In genomic region chr12:121713257-121714155, GRCh38 we compare ENCODE assay signal across 8 cellular contexts. TPM values are rescaled to one million over a fixed set of nuclear protein-coding genes. Genes with fewer than 3 reads are reported as not detected.
DNase-seq lines count a peak whose midpoint lies in the region; ATAC-seq, FAIRE-seq and TF ChIP-seq lines count a peak whose summit lies in the region.

No MANE protein-coding gene starts in this region.

- peak overlapping the region; percentile 92 for H3K4me3 Mint-ChIP-seq in CD8-positive, alpha-beta T cell

- peaks cover 31% of the 10 kb centered on the region for H3K4me1 Mint-ChIP-seq in CD8-positive, alpha-beta T cell (ENCODE audit: low read depth)

- 10% methylated on average over 19 of the region's 20 CpGs for WGBS in K562 (ENCODE audit: insufficient coverage, low coverage, missing lambda C conversion rate)

- H3K36me3 ChIP-seq in CD8-positive, alpha-beta T cell (ENCODE audit: insufficient read depth, low read length): no peaks in the 10 kb centered on the region
- no peaks in the 10 kb centered on the region for H3K36me3 ChIP-seq in KMS-11 (ENCODE audit: insufficient read depth)
- peaks cover 25% of the 10 kb centered on the region for H3K36me3 ChIP-seq in K562 (ENCODE audit: control insufficient read depth, insufficient read depth, low read length)
- no peaks in the 10 kb centered on the region for H3K36me3 ChIP-seq in thoracic aorta

- no peak for DNase-seq in CD8-positive, alpha-beta T cell
- DNase-seq in K562 (ENCODE audit: extremely low read depth in 1 of 4, low spot score in 3 of 4) (peak; percentile 29 to 63 (median 48)), left kidney (ENCODE audit: low read depth, low spot score) (peak; percentile 46), thoracic aorta (ENCODE audit: low spot score) (no peak), occipital lobe (lab: John Stamatoyannopoulos, UW) (no peak), NCI-H1105 treated with DMSO at 0.1 percent for 48 hours (lab: John Stamatoyannopoulos, UW) (no peak)

- peak overlapping the region; percentile 30; the same call in 1 of the 2 replicates for H3K9ac ChIP-seq in KMS-11
- peak overlapping the region; percentile 49 to 94 for H3K9ac ChIP-seq in K562 (ENCODE audit: insufficient read depth in 1 of 2, low read depth in 2 of 2, low read length in 2 of 2)

- H3K79me2 ChIP-seq in KMS-11 (ENCODE audit: insufficient read depth, low read depth) (no peaks in the 10 kb centered on the region), K562 (ENCODE audit: control insufficient read depth, insufficient read depth, low read length) (peaks cover 51% of the 10 kb centered on the region)

- H3K4me3 ChIP-seq in CD8-positive, alpha-beta T cell (ENCODE audit: low read depth, low read length): peak overlapping the region; percentile 100
- H3K4me3 ChIP-seq in KMS-11 (IDR thresholded peaks at IDR 0.05; ENCODE audit: insufficient read depth, low read depth, low read length) (no peak overlapping the region), K562 (peak overlapping the region; percentile 96), thoracic aorta (peak overlapping the region; percentile 82)

- no peaks in the 10 kb centered on the region for H3K9me3 ChIP-seq in CD8-positive, alpha-beta T cell (ENCODE audit: low read length)
- H3K9me3 ChIP-seq in K562 (replicated peaks; ENCODE audit: control insufficient read depth, insufficient read depth, low read depth, low read length): no peaks in the 10 kb centered on the region
- H3K9me3 ChIP-seq in thoracic aorta: no peaks in the 10 kb centered on the region

- H3K9me1 ChIP-seq in K562 (ENCODE audit: control insufficient read depth, insufficient read depth, low read length): peaks cover 3% of the 10 kb centered on the region

- H3K27ac Mint-ChIP-seq in CD8-positive, alpha-beta T cell: peak overlapping the region; percentile 37

- TSS peak; percentile 52 for BruUV-seq in K562 (replicated peaks; lab: Mats Ljungman, UMichigan)

- no peak for TF ChIP-seq POLR2A in K562 (conservative IDR thresholded peaks at IDR 0.05)

- FAIRE-seq in K562 (lab: Jason Lieb, UNC): no peak

- no peak for TF ChIP-seq EP300 in K562 (IDR thresholded peaks at IDR 0.05; ENCODE audit: low read length)

- intact Hi-C loops in CD8-positive, alpha-beta T cell (cut with DNase I, micrococcal nuclease): loop anchor here (2.0 to 10.0 kb wide), 4 partner anchors 27 to 814 kb away; partner anchors contain the start of genes ANAPC5 (in 1 of the 2), KNTC1 (in 1 of the 2), PSMD9 (in 1 of the 2) and RSRC2 (in 1 of the 2)
- intact Hi-C loops in K562 (cut with micrococcal nuclease): loop anchor here (2.0 kb wide), 1 partner anchor 25 kb away; no protein-coding TSS in a partner anchor

- no peaks in the 10 kb centered on the region for H3K27me3 Mint-ChIP-seq in CD8-positive, alpha-beta T cell (ENCODE audit: low read depth)

- peaks cover 17% of the 10 kb centered on the region for H3K4me1 ChIP-seq in CD8-positive, alpha-beta T cell (ENCODE audit: insufficient read depth, low read length)
- peaks cover 6% of the 10 kb centered on the region for H3K4me1 ChIP-seq in KMS-11 (ENCODE audit: low read depth, poor library complexity, severe bottlenecking)
- peaks cover 30 to 33% of the 10 kb centered on the region in 2 experiments for H3K4me1 ChIP-seq in K562 (replicated peaks in 1 of 2; ENCODE audit: control insufficient read depth in 2 of 2, insufficient read depth in 2 of 2, low read length in 2 of 2)
- peaks cover 8 to 24% of the 10 kb centered on the region in 2 donors for H3K4me1 ChIP-seq in thoracic aorta (ENCODE audit: control insufficient read depth in 1 of 2, low read depth in 2 of 2)

- no peak overlapping the region for H3K27ac ChIP-seq in CD8-positive, alpha-beta T cell (ENCODE audit: low read depth, low read length)
- H3K27ac ChIP-seq in KMS-11 (no peak overlapping the region), K562 (ENCODE audit: extremely low read depth, low read depth, low read length) (peak overlapping the region; percentile 78), thoracic aorta (peak overlapping the region; percentile 8 to 44)

- peaks cover 8% of the 10 kb centered on the region for H3K36me3 Mint-ChIP-seq in CD8-positive, alpha-beta T cell

- no peaks in the 10 kb centered on the region for H3K9me3 Mint-ChIP-seq in CD8-positive, alpha-beta T cell

- in situ Hi-C loops in K562 (cut with MboI): no loop called here

- CTCF ChIA-PET in CD8-positive, alpha-beta T cell (lab: Charles Lee): interaction anchor here (1.4 to 2.3 kb wide), 3 partner anchors 60 to 80 kb away, joined by 5 to 14 read pairs (median 8); partner anchors contain the start of gene RHOF
- CTCF ChIA-PET in K562 (lab: Yijun Ruan, JAX; ENCODE audit: low intra/inter-chr PET ratio): no interaction called here

- POLR2A ChIA-PET in CD8-positive, alpha-beta T cell (lab: Charles Lee): interaction anchor here (1.0 to 3.3 kb wide), 8 partner anchors 43 to 513 kb away, joined by 4 to 27 read pairs (median 10); partner anchors contain the start of genes DIABLO and PSMD9
- POLR2A ChIA-PET in K562 (lab: Yijun Ruan, JAX): interaction anchor here (0.6 to 2.2 kb wide), 5 partner anchors 27 to 784 kb away, joined by 3 to 11 read pairs (median 10); no protein-coding TSS in a partner anchor

- H2AFZ ChIP-seq in KMS-11 (ENCODE audit: low read depth) (peak overlapping the region; percentile 88), K562 (ENCODE audit: low read depth, low read length) (peak overlapping the region; percentile 92)

- H4K20me1 ChIP-seq in KMS-11 (ENCODE audit: insufficient read depth) (no peaks in the 10 kb centered on the region), K562 (replicated peaks; ENCODE audit: control insufficient read depth, insufficient read depth, low read length) (0 out of 2 replicates have a peak, but pooled peaks cover 3% of the 10 kb centered on the region)

- TF ChIP-seq RAD21 in K562 (CRISPR knock-in tag; conservative IDR thresholded peaks at IDR 0.05 in 1 of 2, IDR thresholded peaks at IDR 0.05 in 1 of 2): no peak

- no peak for TF ChIP-seq CTCF in CD8-positive, alpha-beta T cell (IDR thresholded peaks at IDR 0.05)
- TF ChIP-seq CTCF in KMS-11 (conservative IDR thresholded peaks at IDR 0.05; ENCODE audit: low read depth, low read length) (no peak), K562 (IDR thresholded peaks at IDR 0.05 in 2 of 3, conservative IDR thresholded peaks at IDR 0.05 in 1 of 3; ENCODE audit: insufficient read depth in 2 of 3, low read depth in 1 of 3, low read length in 3 of 3) (no peak), thoracic aorta (IDR thresholded peaks at IDR 0.05) (no peak)

- H3K27me3 ChIP-seq in CD8-positive, alpha-beta T cell (ENCODE audit: insufficient read depth, low read length): no peaks in the 10 kb centered on the region
- no peaks in the 10 kb centered on the region for H3K27me3 ChIP-seq in KMS-11 (ENCODE audit: insufficient read depth, low read depth)
- no peaks in the 10 kb centered on the region for H3K27me3 ChIP-seq in K562 (ENCODE audit: control insufficient read depth in 2 of 2, insufficient read depth in 2 of 2, low read length in 2 of 2)
- H3K27me3 ChIP-seq in thoracic aorta (replicated peaks; ENCODE audit: insufficient read depth): no peaks in the 10 kb centered on the region

- ATAC-seq in CD8-positive, alpha-beta T cell: no peak
- ATAC-seq in K562 (peak; percentile 54), thoracic aorta (ENCODE audit: insufficient number of reproducible peaks, low FRiP score, low read depth) (no peak), GM21526 (IDR thresholded peaks at IDR 0.05; ENCODE audit: low FRiP score, unreplicated experiment) (no peak)

- peak overlapping the region; percentile 57 for H3K4me2 ChIP-seq in KMS-11
- H3K4me2 ChIP-seq in K562 (ENCODE audit: insufficient read depth, low read length): peak overlapping the region; percentile 91

RNA-seq across cellular contexts. Expression of gene TMEM120B, which starts 1.0 kb away (rescaled TPM):
- 1 to 10 TPM; 6.4 to 7.3 TPM for total RNA-seq in CD8-positive, alpha-beta T cell
- total RNA-seq in K562 (2011; cell fraction: chromatin; rRNA removed; ENCODE audit: low replicate concordance): 35.7 and 82.7 TPM in 2 replicates
- 44.5 and 46.5 TPM in 2 replicates for total RNA-seq in K562 (2011; cell fraction: nucleolus; rRNA removed)
- 44.1 and 47.5 TPM in 2 replicates for total RNA-seq in K562 (2011; cell fraction: nucleoplasm; rRNA removed)
- total RNA-seq in K562 (2014; rRNA removed) (9.0 and 11.2 TPM in 2 replicates), K562 (2014; rRNA removed; fragmentation: Illumina TruSeq; extraction: Trizol) (4.7 and 7.4 TPM in 2 replicates), K562 (2015; rRNA removed; fragmentation: Illumina TruSeq; extraction: Trizol) (6.5 and 7.0 TPM in 2 replicates), K562 (2021) (17.0 and 18.6 TPM in 2 replicates), thoracic aorta (1 to 10 TPM; 7.3 to 8.8 TPM), occipital lobe (13.7 TPM)
- polyA plus RNA-seq in K562 (2011; rRNA removed) (7.2 and 11.4 TPM in 2 replicates), K562 (2014; fragmentation: Illumina TruSeq; extraction: Trizol) (10.1 and 11.4 TPM in 2 replicates), K562 (2014; fragmentation: Nextera tagmentation; extraction: Ambion mirVana) (1 to 10 TPM; 1.7 to 3.8 TPM), K562 (2014; rRNA removed) (12.2 and 18.5 TPM in 2 replicates)
- 10.3 and 15.3 TPM in 2 replicates for polyA plus RNA-seq in K562 (2011; cell fraction: cytosol; rRNA removed)
- polyA plus RNA-seq in K562 (2011; cell fraction: nucleus; rRNA removed): 28.6 and 45.5 TPM in 2 replicates
- 6.7 and 14.1 TPM in 2 replicates for polyA plus RNA-seq in K562 (2012)
- 13.6 and 16.5 TPM in 2 replicates for polyA minus RNA-seq in K562 (2011; rRNA and poly(A)+ RNA removed)
- 7.0 and 11.8 TPM in 2 replicates for polyA minus RNA-seq in K562 (2011; cell fraction: cytosol; rRNA and poly(A)+ RNA removed)
- polyA minus RNA-seq in K562 (2011; cell fraction: nucleus; rRNA and poly(A)+ RNA removed): 8.1 and 13.1 TPM in 2 replicates

RNA-seq across cellular contexts. Expression of gene MORN3, which starts 44.1 kb away (rescaled TPM):
- total RNA-seq in CD8-positive, alpha-beta T cell: 1 to 10 TPM; 6.7 to 7.5 TPM
- 0.14 and 0.25 TPM in 2 replicates for total RNA-seq in K562 (2011; cell fraction: chromatin; rRNA removed; ENCODE audit: low replicate concordance)
- 0.17 TPM in 1 of 2 replicates, not detected in the other for total RNA-seq in K562 (2011; cell fraction: nucleolus; rRNA removed)
- total RNA-seq in K562 (2011; cell fraction: nucleoplasm; rRNA removed): 0.31 TPM in 1 of 2 replicates, not detected in the other
- 0.09 and 0.12 TPM in 2 replicates for total RNA-seq in K562 (2014; rRNA removed)
- total RNA-seq in K562 (2014; rRNA removed; fragmentation: Illumina TruSeq; extraction: Trizol): 0.22 and 0.26 TPM in 2 replicates
- 0.11 TPM in 2 replicates for total RNA-seq in K562 (2015; rRNA removed; fragmentation: Illumina TruSeq; extraction: Trizol)
- 0.22 TPM in 2 replicates for total RNA-seq in K562 (2021)
- 0.20 and 0.28 TPM in 2 replicates for polyA plus RNA-seq in K562 (2011; rRNA removed)
- polyA plus RNA-seq in K562 (2011; cell fraction: cytosol; rRNA removed): 0.32 and 0.39 TPM in 2 replicates
- 0.07 and 0.29 TPM in 2 replicates for polyA plus RNA-seq in K562 (2011; cell fraction: nucleus; rRNA removed)
- polyA plus RNA-seq in K562 (2012): 0.18 and 0.25 TPM in 2 replicates
- 0.19 and 0.32 TPM in 2 replicates for polyA plus RNA-seq in K562 (2014; fragmentation: Illumina TruSeq; extraction: Trizol)
- under 1 TPM; 0.25 to 0.27 TPM for polyA plus RNA-seq in K562 (2014; fragmentation: Nextera tagmentation; extraction: Ambion mirVana)
- 0.12 and 0.15 TPM in 2 replicates for polyA plus RNA-seq in K562 (2014; rRNA removed)
- 0.11 TPM in 1 of 2 replicates, not detected in the other for polyA minus RNA-seq in K562 (2011; rRNA and poly(A)+ RNA removed)
- polyA minus RNA-seq in K562 (2011; cell fraction: cytosol; rRNA and poly(A)+ RNA removed): not detected in 2 replicates
- polyA minus RNA-seq in K562 (2011; cell fraction: nucleus; rRNA and poly(A)+ RNA removed): not detected in 2 replicates
- total RNA-seq in thoracic aorta: under 1 TPM in 1 of 2 donors, not detected in 1; 0.78 TPM
- 2.8 TPM for total RNA-seq in occipital lobe

Comparison
In these comparisons a context has a peak if more than half of its experiments do, and no peak if none do; other contexts are left out.
1. DNase-seq: peak in K562 (4 of 4) and left kidney (single experiment); none in CD8-positive, alpha-beta T cell (0 of 7), thoracic aorta (single experiment), occipital lobe (single experiment) and NCI-H1105 treated with DMSO at 0.1 percent for 48 hours (single experiment).
2. H3K27ac ChIP-seq: peak in K562 (single experiment) and thoracic aorta (2 of 2); none in CD8-positive, alpha-beta T cell (single experiment) and KMS-11 (single experiment).